8 cellular contexts compared by ENCODE assay signal in genomic region chr1:29122662-29122986, GRCh38. TPM values are rescaled to one million over a fixed set of nuclear protein-coding genes. Genes with fewer than 3 reads are reported as not detected.
A peak's percentile ranks its signal among the peaks of the same experiment; 100 is the strongest.
DNase-seq lines count a peak whose midpoint lies in the region; ATAC-seq and TF ChIP-seq lines count a peak whose summit lies in the region.

No MANE protein-coding gene starts in this region.

- peak overlapping the region; percentile 48 to 75 (median 72) for H3K4me3 ChIP-seq in sigmoid colon

- H3K4me3 Mint-ChIP-seq in activated naive CD8-positive, alpha-beta T cell = peak overlapping the region; percentile 30

- peaks cover 2% of the 10 kb centered on the region for H3K36me3 Mint-ChIP-seq in activated naive CD8-positive, alpha-beta T cell

- peaks cover 0 to 61% (median 56%) of the 10 kb centered on the region in 4 donors for H3K4me1 ChIP-seq in sigmoid colon

- H3K4me1 Mint-ChIP-seq in activated naive CD8-positive, alpha-beta T cell (ENCODE audit: low read depth) = peaks cover 2% of the 10 kb centered on the region

- TF ChIP-seq CTCF in GM20000 (IDR thresholded peaks at IDR 0.05; ENCODE audit: extremely low read depth, missing control alignments) (no peak), sigmoid colon (IDR thresholded peaks at IDR 0.05) (no peak)

- H3K9me3 Mint-ChIP-seq in activated naive CD8-positive, alpha-beta T cell (ENCODE audit: low read depth) = no peaks in the 10 kb centered on the region

- no peaks in the 10 kb centered on the region for H3K36me3 ChIP-seq in sigmoid colon

- no peak for TF ChIP-seq POLR2A in sigmoid colon (IDR thresholded peaks at IDR 0.05)

- H3K27me3 ChIP-seq in sigmoid colon = no peaks in the 10 kb centered on the region

- no peaks in the 10 kb centered on the region for H3K9me3 ChIP-seq in sigmoid colon

- H3K27ac Mint-ChIP-seq in activated naive CD8-positive, alpha-beta T cell = no peak overlapping the region

- peaks cover 7% of the 10 kb centered on the region for H3K27me3 Mint-ChIP-seq in activated naive CD8-positive, alpha-beta T cell

- no peak for TF ChIP-seq EP300 in sigmoid colon (IDR thresholded peaks at IDR 0.05)

- intact Hi-C loops in left cardiac atrium (cut with DNase I) = loop anchor here in 1 of 2 donors (5.0 kb wide), 1 partner anchor 60 kb away; the partner anchor contains the start of gene SRSF4
- intact Hi-C loops in sigmoid colon (cut with DNase I) = loop anchor here (2.0 to 10.0 kb wide), 5 partner anchors 40 to 1582 kb away; partner anchors contain the start of gene EPB41

- ATAC-seq in left cardiac atrium = peak; percentile 43 to 67
- ATAC-seq in GM18873 (IDR thresholded peaks at IDR 0.05; ENCODE audit: low FRiP score, unreplicated experiment) = no peak
- ATAC-seq in GM21737 (IDR thresholded peaks at IDR 0.05; ENCODE audit: unreplicated experiment) = no peak

- 2 to 3% methylated on average over 34 of the region's 34 CpGs for WGBS in sigmoid colon, 2 donors

- DNase-seq in GM20000 (ENCODE audit: low spot score) (peak; percentile 55), left cardiac atrium (peak; percentile 78), sigmoid colon (peak; percentile 91), NCI-H1048 (lab: John Stamatoyannopoulos, UW) (no peak)
- DNase-seq in NK-92 treated with Interleukin-12 subunit alpha and Interleukin-12 subunit beta, amount 100 ng/mL, for 24 hours (lab: John Stamatoyannopoulos, UW) = no peak

- H3K27ac ChIP-seq in sigmoid colon = peak overlapping the region; percentile 96 to 99 (median 99)

RNA-seq across cellular contexts. Expression of gene TMEM200B, which starts 1.1 kb away (rescaled TPM):
- total RNA-seq in left cardiac atrium = 1 to 10 TPM; 4.0 to 4.7 TPM
- total RNA-seq in sigmoid colon = 10 to 100 TPM; 24.6 to 32.6 (median 31.3) TPM
- 1 to 10 TPM in 2 of 3 donors, under 1 TPM in 1; 0.23 to 5.5 (median 1.8) TPM for polyA plus RNA-seq in sigmoid colon

RNA-seq across cellular contexts. Expression of gene SRSF4, which starts 59.1 kb away (rescaled TPM):
- total RNA-seq in left cardiac atrium (10 to 100 TPM; 50.1 to 63.9 TPM), sigmoid colon (100 to 1,000 TPM in 2 of 4 donors, 10 to 100 TPM in 2; 80.3 to 110 (median 96.6) TPM)
- 10 to 100 TPM; 41.4 to 72.2 (median 54.6) TPM for polyA plus RNA-seq in sigmoid colon

Comparison
In these comparisons a context has a peak if more than half of its experiments do, and no peak if none do; other contexts are left out.
1. DNase-seq: peak in GM20000 (single experiment), left cardiac atrium (single experiment) and sigmoid colon (single experiment); none in NK-92 treated with Interleukin-12 subunit alpha and Interleukin-12 subunit beta, amount 100 ng/mL, for 24 hours (single experiment) and NCI-H1048 (single experiment).
2. ATAC-seq: peak in left cardiac atrium (2 of 2); none in GM18873 (single experiment) and GM21737 (single experiment).
3. RNA of gene TMEM200B, which starts 1.1 kb away (total RNA-seq): 24.6 to 32.6 TPM in sigmoid colon; 4.0 to 4.7 TPM in left cardiac atrium; every median in the first group is over 4 times any median in the second.